Comparison of ENCODE assay signal across 19 cellular contexts in the genomic region with DNA sequence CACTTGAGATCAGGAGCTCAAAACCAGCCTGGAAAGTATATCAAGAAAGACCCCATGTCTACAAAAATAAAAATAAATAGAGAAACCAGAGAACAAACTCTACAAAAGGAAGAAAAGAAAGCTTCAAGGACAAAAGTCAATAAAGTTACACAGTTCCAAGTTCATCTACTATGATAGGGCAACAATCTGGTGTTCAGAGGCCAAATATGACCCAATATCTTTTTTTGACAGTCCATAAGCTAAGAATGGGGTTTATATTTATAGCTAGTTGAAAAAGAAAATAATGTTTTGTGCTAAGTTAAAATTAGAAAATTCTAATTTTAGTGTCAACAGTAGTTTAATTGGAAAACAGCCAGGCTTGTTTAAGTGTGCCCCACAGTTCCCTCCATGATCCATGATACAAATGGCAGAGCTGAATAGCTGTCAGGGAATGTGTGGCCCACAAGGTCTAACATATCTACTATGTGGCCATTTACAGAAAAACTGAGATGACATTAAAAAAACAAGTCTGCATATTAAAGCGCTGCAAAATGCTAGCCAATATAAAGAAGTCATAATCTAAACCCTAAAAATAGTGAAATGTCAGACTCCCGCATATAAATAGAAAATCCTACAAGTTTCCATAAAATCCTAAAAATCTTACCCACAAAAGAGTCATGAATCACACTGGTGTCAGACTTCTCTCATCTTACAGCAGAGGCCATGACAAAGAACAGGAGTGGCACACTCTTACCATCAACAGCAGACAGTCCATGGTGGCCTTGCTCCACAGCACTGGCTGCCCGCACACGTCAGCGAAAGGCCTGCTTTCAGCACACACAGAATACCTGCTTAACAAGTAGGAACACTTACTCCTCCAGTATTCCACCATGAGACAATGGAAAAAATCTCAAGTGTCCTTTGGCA.
DNase-seq lines count a peak whose midpoint lies in the region; ATAC-seq and TF ChIP-seq lines count a peak whose summit lies in the region.
"Had no signal": no experiment of that assay in that cellular context is flagged by ENCODE, and none has a peak within 500 bp of the region (broad histone marks: within the 10 kb centered on the region; RNA-seq: fewer than 3 reads in every experiment).

No MANE protein-coding gene starts in this region.

- H3K27ac ChIP-seq in right atrium auricular region (no peak overlapping the region), epithelial cell of prostate (peak overlapping the region; percentile 73), right cardiac atrium (ENCODE audit: low read length) (peak overlapping the region; percentile 72), thyroid gland (no peak overlapping the region)
- H3K27ac ChIP-seq: SJSA1 had no signal

- H3K9me3 Mint-ChIP-seq in activated CD4-positive, alpha-beta memory T cell treated with anti-CD3 and anti-CD28 coated beads for 36 hours = no peaks in the 10 kb centered on the region
- H3K9me3 Mint-ChIP-seq: CD4-positive, CD25-positive, alpha-beta regulatory T cell had no signal

- H3K36me3 Mint-ChIP-seq in activated CD4-positive, alpha-beta memory T cell treated with anti-CD3 and anti-CD28 coated beads for 36 hours = no peaks in the 10 kb centered on the region
- H3K36me3 Mint-ChIP-seq: CD4-positive, CD25-positive, alpha-beta regulatory T cell had no signal

- H3K9me3 ChIP-seq in right atrium auricular region (no peaks in the 10 kb centered on the region), right cardiac atrium (ENCODE audit: control insufficient read depth, low read length) (no peaks in the 10 kb centered on the region), thyroid gland (no peaks in the 10 kb centered on the region)
- H3K9me3 ChIP-seq: HAP-1, SJSA1 had no signal

- H3K4me3 ChIP-seq in right atrium auricular region (no peak overlapping the region), right cardiac atrium (ENCODE audit: low read length) (no peak overlapping the region), thyroid gland (replicated peaks in 1 of 3) (no peak overlapping the region)
- H3K4me3 ChIP-seq: HAP-1, SJSA1 had no signal

- TF ChIP-seq CTCF in right atrium auricular region (IDR thresholded peaks at IDR 0.05) (no peak), thyroid gland (IDR thresholded peaks at IDR 0.05) (no peak)

- H3K27me3 ChIP-seq in right atrium auricular region (no peaks in the 10 kb centered on the region), right cardiac atrium (ENCODE audit: control insufficient read depth, insufficient read depth) (no peaks in the 10 kb centered on the region), thyroid gland (no peaks in the 10 kb centered on the region)
- H3K27me3 ChIP-seq: SJSA1 had no signal

- no peak for TF ChIP-seq POLR2A in thyroid gland (IDR thresholded peaks at IDR 0.05)

- ATAC-seq in Right ventricle myocardium inferior = peak; percentile 90
- peak in 1 of 2 donors; percentile 69 for ATAC-seq in right cardiac atrium
- no peak for ATAC-seq in HG02870 (IDR thresholded peaks at IDR 0.05; ENCODE audit: unreplicated experiment)

- intact Hi-C loops in Right ventricle myocardium inferior (cut with DNase I) (no loop called here), right cardiac atrium (cut with DNase I) (no loop called here), thyroid gland (cut with DNase I) (no loop called here)
- intact Hi-C loops in activated CD4-positive, alpha-beta memory T cell treated with anti-CD3 and anti-CD28 coated beads for 36 hours (cut with micrococcal nuclease) = no loop called here

- no peaks in the 10 kb centered on the region for H3K4me1 Mint-ChIP-seq in activated CD4-positive, alpha-beta memory T cell treated with anti-CD3 and anti-CD28 coated beads for 36 hours (ENCODE audit: low read depth)
- H3K4me1 Mint-ChIP-seq: CD4-positive, CD25-positive, alpha-beta regulatory T cell had no signal

- DNase-seq in Right ventricle myocardium inferior (ENCODE audit: missing footprints) (no peak), right atrium auricular region (ENCODE audit: low spot score) (no peak), epithelial cell of prostate (ENCODE audit: low read depth, low spot score) (no peak), right cardiac atrium (no peak), thyroid gland (peak; percentile 19 to 29), SW 1271 (lab: John Stamatoyannopoulos, UW) (no peak)
- DNase-seq in activated CD4-positive, alpha-beta memory T cell treated with anti-CD3 and anti-CD28 coated beads for 36 hours = no peak
- DNase-seq: CD4-positive, CD25-positive, alpha-beta regulatory T cell; DMS153; GOT3; NCI-H1092 treated with DMSO at 0.1 percent for 48 hours; NCI-H1436; NCI-H187; NCI-H2081 treated with DMSO at 0.1 percent for 48 hours; NCI-H524 treated with DMSO at 0.1 percent for 48 hours; NCI-H774 had no signal

- WGBS in right cardiac atrium = 74% methylated on average over 5 of the region's 5 CpGs
- WGBS in thyroid gland, 2 donors = 87 to 91% methylated on average over 5 of the region's 5 CpGs

- CTCF ChIA-PET in activated CD4-positive, alpha-beta memory T cell treated with anti-CD3 and anti-CD28 coated beads for 36 hours (lab: Charles Lee) = no interaction called here

- no peaks in the 10 kb centered on the region for H3K27me3 Mint-ChIP-seq in activated CD4-positive, alpha-beta memory T cell treated with anti-CD3 and anti-CD28 coated beads for 36 hours
- H3K27me3 Mint-ChIP-seq: CD4-positive, CD25-positive, alpha-beta regulatory T cell had no signal

- no peak overlapping the region for H3K4me3 Mint-ChIP-seq in activated CD4-positive, alpha-beta memory T cell treated with anti-CD3 and anti-CD28 coated beads for 36 hours
- H3K4me3 Mint-ChIP-seq: CD4-positive, CD25-positive, alpha-beta regulatory T cell had no signal

- H3K4me1 ChIP-seq in right atrium auricular region = no peaks in the 10 kb centered on the region
- H3K4me1 ChIP-seq in right cardiac atrium (ENCODE audit: control insufficient read depth, insufficient read depth, low read length) = peaks cover 1% of the 10 kb centered on the region
- H3K4me1 ChIP-seq in thyroid gland = no peaks in the 10 kb centered on the region
- H3K4me1 ChIP-seq: HAP-1, SJSA1 had no signal

- no peak overlapping the region for H3K27ac Mint-ChIP-seq in activated CD4-positive, alpha-beta memory T cell treated with anti-CD3 and anti-CD28 coated beads for 36 hours

- POLR2A ChIA-PET in activated CD4-positive, alpha-beta memory T cell treated with anti-CD3 and anti-CD28 coated beads for 36 hours (lab: Charles Lee) = no interaction called here

- H3K36me3 ChIP-seq in right atrium auricular region (no peaks in the 10 kb centered on the region), thyroid gland (no peaks in the 10 kb centered on the region)
- H3K36me3 ChIP-seq: HAP-1, SJSA1 had no signal

Comparison
In these comparisons a context has a peak if more than half of its experiments do, and no peak if none do; other contexts are left out.
1. H3K27ac ChIP-seq: peak in epithelial cell of prostate (single experiment) and right cardiac atrium (single experiment); none in right atrium auricular region (0 of 2) and thyroid gland (0 of 3).
2. DNase-seq: peak in thyroid gland (2 of 2); none in Right ventricle myocardium inferior (single experiment), right atrium auricular region (single experiment), epithelial cell of prostate (single experiment), right cardiac atrium (0 of 3), activated CD4-positive, alpha-beta memory T cell treated with anti-CD3 and anti-CD28 coated beads for 36 hours (single experiment) and SW 1271 (0 of 2).